In genomic region chr2:188909036-188909435, GRCh38 we compare ENCODE assay signal across 22 cellular contexts.
DNase-seq lines count a peak whose midpoint lies in the region; TF ChIP-seq lines count a peak whose summit lies in the region.
"Had no signal": no experiment of that assay in that cellular context is flagged by ENCODE, and none has a peak within 500 bp of the region (broad histone marks: within the 10 kb centered on the region; RNA-seq: fewer than 3 reads in every experiment).

No MANE protein-coding gene starts in this region.

- no peaks in the 10 kb centered on the region for H3K9me3 ChIP-seq in AG04450 (ENCODE audit: control insufficient read depth, insufficient read depth, low read length)
- H3K9me3 ChIP-seq in HAP-1, result no peaks in the 10 kb centered on the region
- H3K9me3 ChIP-seq: A549, MG63, SJCRH30 had no signal

- H3K4me3 ChIP-seq in AG04450 (ENCODE audit: low read depth, low read length) (no peak overlapping the region), foreskin fibroblast (ENCODE audit: low read depth in 1 of 2, low read length in 2 of 2) (no peak overlapping the region), HAP-1 (no peak overlapping the region)
- H3K4me3 ChIP-seq: A549; BLaER1 treated with 17β-estradiol and CSF1 and Interleukin-3, amounts not matched to agents 10 nM and 100 nM; MG63; SJCRH30 had no signal

- CTCF ChIA-PET in AG04450 (lab: Charles Lee), result interaction anchor here (0.6 kb wide), 1 partner anchor 21 kb away, joined by 3 read pairs; no protein-coding TSS in a partner anchor

- H3K36me3 ChIP-seq in HAP-1 (replicated peaks), result no peaks in the 10 kb centered on the region
- H3K36me3 ChIP-seq: BLaER1 treated with 17β-estradiol and CSF1 and Interleukin-3, amounts not matched to agents 10 nM and 100 nM; MG63; SJCRH30 had no signal

- no peak for TF ChIP-seq CTCF in AG04450 (IDR thresholded peaks at IDR 0.05; ENCODE audit: low read depth, low read length)
- no peak for TF ChIP-seq CTCF in foreskin fibroblast (IDR thresholded peaks at IDR 0.05; ENCODE audit: low read depth, low read length)

- no peaks in the 10 kb centered on the region for H3K4me1 ChIP-seq in HAP-1
- H3K4me1 ChIP-seq: A549, SJCRH30 had no signal

- POLR2A ChIA-PET in AG04450 (lab: Yijun Ruan, JAX), result no interaction called here

- in situ Hi-C loops in HAP-1 (cut with MboI; ENCODE audit: low sequenced_read_pairs), result no loop called here

- DNase-seq in AG04450 (ENCODE audit: low read depth, low spot score) (peak; percentile 30), HCEC 1CT (peak; percentile 56), amniotic epithelial cell (ENCODE audit: low read depth) (peak; percentile 88), foreskin fibroblast (peak; percentile 62 to 68), HAP-1 (ENCODE audit: low spot score in 2 of 2) (no peak), substantia nigra (lab: John Stamatoyannopoulos, UW) (no peak), NOMO-1 treated with DMSO at 0.1 percent for 48 hours (lab: John Stamatoyannopoulos, UW; ENCODE audit: unreplicated experiment) (no peak), SIG-M5 (lab: John Stamatoyannopoulos, UW) (no peak)
- DNase-seq: CD8-positive, alpha-beta memory T cell; H7; MG63; NCI-H1092; NCI-H146; NCI-H2029 treated with DMSO at 0.1 percent for 48 hours; NCI-H2171; NCI-H446; NCI-H69; OCI-M1; SJCRH30 had no signal

- H3K27ac ChIP-seq in AG04450 (ENCODE audit: low read depth, low read length) (no peak overlapping the region), substantia nigra (ENCODE audit: low read depth, low read length, poor library complexity, severe bottlenecking) (no peak overlapping the region)
- H3K27ac ChIP-seq: A549; BLaER1 treated with 17β-estradiol and CSF1 and Interleukin-3, amounts not matched to agents 10 nM and 100 nM; RWPE1; SJCRH30 had no signal

- H3K27me3 ChIP-seq in AG04450 (ENCODE audit: control insufficient read depth, insufficient read depth, low read length) (no peaks in the 10 kb centered on the region), HAP-1 (ENCODE audit: low read depth) (no peaks in the 10 kb centered on the region)
- H3K27me3 ChIP-seq: BLaER1 treated with 17β-estradiol and CSF1 and Interleukin-3, amounts not matched to agents 10 nM and 100 nM; MG63; SJCRH30 had no signal

Comparison
In these comparisons a context has a peak if more than half of its experiments do, and no peak if none do; other contexts are left out.
1. DNase-seq: peak in AG04450 (single experiment), HCEC 1CT (single experiment), amniotic epithelial cell (single experiment) and foreskin fibroblast (2 of 2); none in HAP-1 (0 of 2), substantia nigra (0 of 49), NOMO-1 treated with DMSO at 0.1 percent for 48 hours (single experiment) and SIG-M5 (single experiment).